In genomic region chr1:26787381-26787705, GRCh38 we compare ENCODE assay signal across 8 cellular contexts. TPM values are rescaled to one million over a fixed set of nuclear protein-coding genes. Genes with fewer than 3 reads are reported as not detected.
DNase-seq lines count a peak whose midpoint lies in the region; ATAC-seq and TF ChIP-seq lines count a peak whose summit lies in the region.

No MANE protein-coding gene starts in this region.

- peak overlapping the region; percentile 55; the same call in 1 of the 2 replicates for H3K14ac ChIP-seq in H9 (ENCODE audit: insufficient read depth, low read length)

- H4K5ac ChIP-seq in H9 (ENCODE audit: insufficient read length, low read depth, low read length) = no peak overlapping the region

- H3K27ac Mint-ChIP-seq in H9 = peak overlapping the region; percentile 98 to 99 (median 98)
- peak overlapping the region; percentile 99 to 100 for H3K27ac Mint-ChIP-seq in activated naive CD4-positive, alpha-beta T cell treated with anti-CD3 and anti-CD28 coated beads, Interleukin-2, amount 50 U/mL, for 72 hours

- peaks cover 5% of the 10 kb centered on the region; the same call in 1 of the 2 replicates for H3K4me1 ChIP-seq in H9 (ENCODE audit: insufficient read depth, low read length)
- H3K4me1 ChIP-seq in iPS DF 6.9 (ENCODE audit: control insufficient read depth, insufficient read depth, low read length) = peaks cover 10% of the 10 kb centered on the region

- H4K20me1 ChIP-seq in H9 (ENCODE audit: control insufficient read depth, insufficient read depth, insufficient read length) = no peaks in the 10 kb centered on the region

- no peak overlapping the region for H2BK12ac ChIP-seq in H9 (ENCODE audit: insufficient read length, low read depth, low read length)

- no peaks in the 10 kb centered on the region for H3K27me3 ChIP-seq in H9 (ENCODE audit: insufficient read depth, low read length)
- no peaks in the 10 kb centered on the region for H3K27me3 ChIP-seq in iPS DF 6.9 (ENCODE audit: control insufficient read depth, insufficient read depth, low read length)

- no peak overlapping the region for H3K56ac ChIP-seq in H9 (ENCODE audit: insufficient read length, low read depth, low read length)

- peak overlapping the region; percentile 39 for H3K18ac ChIP-seq in H9 (ENCODE audit: insufficient read length, low read depth, low read length)

- peaks cover 10% of the 10 kb centered on the region for H3K23me2 ChIP-seq in H9 (ENCODE audit: insufficient read length, low read depth, low read length, poor library complexity, severe bottlenecking)

- no peak overlapping the region for H2BK20ac ChIP-seq in H9 (ENCODE audit: low read depth, low read length, poor library complexity, severe bottlenecking)

- peaks cover 0 to 11% (median 7%) of the 10 kb centered on the region in 3 experiments; a peak in 4 of 7 replicates for H3K36me3 Mint-ChIP-seq in H9 (ENCODE audit: insufficient read depth in 1 of 3, low read depth in 3 of 3)
- H3K36me3 Mint-ChIP-seq in activated naive CD4-positive, alpha-beta T cell treated with anti-CD3 and anti-CD28 coated beads, Interleukin-2, amount 50 U/mL, for 72 hours = peaks cover 3 to 15% of the 10 kb centered on the region in 2 donors

- peak overlapping the region; percentile 13 for H3K9ac ChIP-seq in H9 (ENCODE audit: extremely low read depth, insufficient read length, low read length)

- H3K79me1 ChIP-seq in H9 (ENCODE audit: insufficient read depth, low read depth, low read length, poor library complexity, severe bottlenecking) = no peaks in the 10 kb centered on the region

- H3K9me3 ChIP-seq in H9 (ENCODE audit: control insufficient read depth, low read depth, low read length) (no peaks in the 10 kb centered on the region), iPS DF 6.9 (ENCODE audit: control insufficient read depth, insufficient read depth, low read length) (no peaks in the 10 kb centered on the region)

- TF ChIP-seq CTCF in H9 (conservative IDR thresholded peaks at IDR 0.05) = no peak

- H3T11ph ChIP-seq in H9 (ENCODE audit: low read length) = no peak overlapping the region

- no peaks in the 10 kb centered on the region for H3K9me3 Mint-ChIP-seq in H9
- no peaks in the 10 kb centered on the region for H3K9me3 Mint-ChIP-seq in activated naive CD4-positive, alpha-beta T cell treated with anti-CD3 and anti-CD28 coated beads, Interleukin-2, amount 50 U/mL, for 72 hours

- H3K79me2 ChIP-seq in H9 (ENCODE audit: insufficient read depth, low read length) = no peaks in the 10 kb centered on the region; the same call in 1 of the 2 replicates

- H3K23ac ChIP-seq in H9 (ENCODE audit: insufficient read length, low read depth, low read length) = no peak overlapping the region

- H3K4me3 ChIP-seq in iPS DF 6.9 (ENCODE audit: low read length) = peak overlapping the region; percentile 78; the same call in 1 of the 2 replicates

- no peak overlapping the region for H3K4ac ChIP-seq in H9 (ENCODE audit: low read depth, low read length)

- no peak overlapping the region for H2AFZ ChIP-seq in H9 (ENCODE audit: low read length)

- no peak overlapping the region for H3K27ac ChIP-seq in H9 (ENCODE audit: insufficient read length, low read depth, low read length)
- H3K27ac ChIP-seq in iPS DF 6.9 (ENCODE audit: low read length) = no peak overlapping the region

- H2BK15ac ChIP-seq in H9 (ENCODE audit: low read depth, low read length) = no peak overlapping the region

- H2BK5ac ChIP-seq in H9 (ENCODE audit: insufficient read length, low read length) = no peak overlapping the region

- H2AK5ac ChIP-seq in H9 (ENCODE audit: insufficient read length, low read length) = no peak overlapping the region

- H3K4me1 Mint-ChIP-seq in H9 = peaks cover 49 to 56% of the 10 kb centered on the region in 2 experiments

- no peaks in the 10 kb centered on the region for H3K36me3 ChIP-seq in iPS DF 6.9 (ENCODE audit: control insufficient read depth, insufficient read depth, low read length)

- H4K91ac ChIP-seq in H9 (ENCODE audit: insufficient read length, low read depth, low read length) = no peak overlapping the region

- no peak overlapping the region for H4K8ac ChIP-seq in H9 (replicated peaks; ENCODE audit: insufficient read length, low read depth, low read length)

- DNase-seq in H9 (no peak), NCI-H2107 (lab: John Stamatoyannopoulos, UW) (peak; percentile 58), iPS DF 6.9 (ENCODE audit: low read depth, low spot score) (no peak), MV-4-11 (lab: John Stamatoyannopoulos, UW) (no peak), NCI-H1105 (lab: John Stamatoyannopoulos, UW) (no peak)
- DNase-seq in activated naive CD4-positive, alpha-beta T cell treated with anti-CD3 and anti-CD28 coated beads, Interleukin-2, amount 50 U/mL, for 72 hours (ENCODE audit: low spot score in 2 of 2) = peak; percentile 70 to 93
- DNase-seq in stimulated activated CD4-positive, alpha-beta T cell treated with anti-CD3 and anti-CD28 coated beads, Interleukin-1b, Interleukin-23, amount 100 ng/mL, for 24 hours (ENCODE audit: low read depth in 4 of 4, low spot score in 1 of 4) = peak; percentile 31 to 64 (median 46)

- no peaks in the 10 kb centered on the region; the same call in 1 of the 2 replicates for H3K27me3 Mint-ChIP-seq in H9 (ENCODE audit: low read depth)

- H3K4me2 ChIP-seq in H9 (ENCODE audit: insufficient read depth, insufficient read length, low read length) = peak overlapping the region; percentile 85

- H2BK120ac ChIP-seq in H9 (ENCODE audit: low read depth, low read length, poor library complexity, severe bottlenecking) = no peak overlapping the region

- peak; percentile 44 for ATAC-seq in GM18502 (IDR thresholded peaks at IDR 0.05; ENCODE audit: poor library complexity, unreplicated experiment)
- ATAC-seq in activated naive CD4-positive, alpha-beta T cell treated with anti-CD3 and anti-CD28 coated beads, Interleukin-2, amount 50 U/mL, for 72 hours = peak; percentile 53 to 72

- WGBS in H9 (ENCODE audit: extremely low coverage, insufficient read length, low lambda C conversion rate) = no CpG with 5 or more reads among the region's 11 CpGs
- no CpG with 5 or more reads among the region's 11 CpGs for WGBS in iPS DF 6.9 (ENCODE audit: insufficient coverage, insufficient read length)

- H3K4me3 Mint-ChIP-seq in H9 = peak overlapping the region; percentile 92 to 95

RNA-seq across cellular contexts. Expression of gene PIGV, which starts 0.4 kb away (rescaled TPM):
- 7.0 and 7.5 TPM in 2 replicates for total RNA-seq in H9 (2021)
- 10 to 100 TPM; 15.9 to 21.0 TPM for total RNA-seq in activated naive CD4-positive, alpha-beta T cell treated with anti-CD3 and anti-CD28 coated beads, Interleukin-2, amount 50 U/mL, for 72 hours

RNA-seq across cellular contexts. Expression of gene ZDHHC18, which starts 39.1 kb away (rescaled TPM):
- total RNA-seq in H9 (2021) = 33.1 and 38.9 TPM in 2 replicates
- total RNA-seq in activated naive CD4-positive, alpha-beta T cell treated with anti-CD3 and anti-CD28 coated beads, Interleukin-2, amount 50 U/mL, for 72 hours = 10 to 100 TPM; 37.8 to 59.5 TPM

Comparison
In these comparisons a context has a peak if more than half of its experiments do, and no peak if none do; other contexts are left out.
1. DNase-seq: peak in NCI-H2107 (single experiment), activated naive CD4-positive, alpha-beta T cell treated with anti-CD3 and anti-CD28 coated beads, Interleukin-2, amount 50 U/mL, for 72 hours (2 of 2) and stimulated activated CD4-positive, alpha-beta T cell treated with anti-CD3 and anti-CD28 coated beads, Interleukin-1b, Interleukin-23, amount 100 ng/mL, for 24 hours (4 of 4); none in H9 (single experiment), iPS DF 6.9 (single experiment), MV-4-11 (single experiment) and NCI-H1105 (single experiment).